29 cellular contexts compared by ENCODE assay signal in the genomic region with DNA sequence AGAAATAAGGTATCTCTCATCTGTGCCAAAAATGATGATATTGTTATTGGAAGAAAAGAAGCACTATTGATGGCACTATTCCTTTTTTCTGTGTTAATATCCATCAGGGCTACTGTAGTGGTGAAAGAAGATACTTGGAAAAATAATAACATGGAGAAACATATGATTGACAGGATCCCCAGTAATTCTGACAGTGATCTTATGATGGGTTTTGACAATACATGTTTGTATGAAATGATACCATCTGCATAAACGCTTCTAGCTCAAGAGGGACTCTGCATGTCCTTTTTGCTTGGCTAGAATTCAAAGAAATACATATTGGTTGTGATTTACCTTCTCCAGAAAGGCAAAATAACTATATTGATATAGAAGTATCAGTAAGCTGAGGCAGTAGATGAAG.
"Had no signal": no experiment of that assay in that cellular context is flagged by ENCODE, and none has a peak within 500 bp of the region (broad histone marks: within the 10 kb centered on the region; RNA-seq: fewer than 3 reads in every experiment).

No MANE protein-coding gene starts in this region.

- DNase-seq: activated effector memory CD4-positive, alpha-beta T cell treated with anti-CD3 and anti-CD28 coated beads, Interleukin-2, amount 50 U/mL, for 16 hours; activated effector memory CD4-positive, alpha-beta T cell treated with Interleukin-2 at 50 U/mL for 16 hours; activated gamma-delta T cell; activated gamma-delta T cell treated with Interleukin-2 at 50 U/mL for 16 hours; activated naive CD4-positive, alpha-beta T cell; activated naive CD4-positive, alpha-beta T cell treated with anti-CD3 and anti-CD28 coated beads for 36 hours; activated naive CD4-positive, alpha-beta T cell treated with anti-CD3 and anti-CD28 coated beads, Interleukin-2, amount 10 ng/mL, durations not matched to agents 7 days and 5 days; activated naive CD4-positive, alpha-beta T cell treated with anti-CD3 and anti-CD28 coated beads, Interleukin-2, amount 50 U/mL, for 16 hours; activated naive CD4-positive, alpha-beta T cell treated with Interleukin-2 at 50 U/mL for 16 hours; activated naive CD8-positive, alpha-beta T cell treated with anti-CD3 and anti-CD28 coated beads for 36 hours; activated naive CD8-positive, alpha-beta T cell treated with anti-CD3 and anti-CD28 coated beads, Interleukin-2, amount 10 ng/mL, durations not matched to agents 7 days and 5 days; activated naive CD8-positive, alpha-beta T cell treated with anti-CD3 and anti-CD28 coated beads, Interleukin-2, amount 50 U/mL, for 24 hours; activated T-cell treated with anti-CD3 and anti-CD28 coated beads, Interleukin-2, amount 50 U/mL, for 1 hour; activated T-cell treated with anti-CD3 and anti-CD28 coated beads, Interleukin-2, amount 50 U/mL, for 24 hours; activated T-cell treated with anti-CD3 and anti-CD28 coated beads, Interleukin-2, amount 50 U/mL, for 4 hours; activated T-cell treated with anti-CD3 and anti-CD28 coated beads, Interleukin-2, amount 50 U/mL, for 48 hours; activated T-cell treated with anti-CD3 and anti-CD28 coated beads, Interleukin-2, amount 50 U/mL, for 72 hours; adrenal gland; amniotic stem cell; amygdala; aorta; body of pancreas; brain microvascular endothelial cell; caudate nucleus; central memory CD4-positive, alpha-beta T cell; cerebellar nuclear complex had no signal

- H3K36me3 ChIP-seq: adrenal gland, ascending aorta, brain microvascular endothelial cell, breast epithelium, cardiac muscle cell had no signal

- H3K27me3 ChIP-seq: adrenal gland, ascending aorta, body of pancreas, brain microvascular endothelial cell, breast epithelium, cardiac muscle cell had no signal

- H3K27ac ChIP-seq: adrenal gland, ascending aorta, body of pancreas, brain microvascular endothelial cell, breast epithelium, cardiac muscle cell had no signal

- H3K9me3 ChIP-seq: adrenal gland, ascending aorta, body of pancreas, breast epithelium had no signal

- H3K4me3 ChIP-seq: adrenal gland, ascending aorta, body of pancreas, breast epithelium, cardiac muscle cell had no signal
